18 cellular contexts compared by ENCODE assay signal in the genomic region with DNA sequence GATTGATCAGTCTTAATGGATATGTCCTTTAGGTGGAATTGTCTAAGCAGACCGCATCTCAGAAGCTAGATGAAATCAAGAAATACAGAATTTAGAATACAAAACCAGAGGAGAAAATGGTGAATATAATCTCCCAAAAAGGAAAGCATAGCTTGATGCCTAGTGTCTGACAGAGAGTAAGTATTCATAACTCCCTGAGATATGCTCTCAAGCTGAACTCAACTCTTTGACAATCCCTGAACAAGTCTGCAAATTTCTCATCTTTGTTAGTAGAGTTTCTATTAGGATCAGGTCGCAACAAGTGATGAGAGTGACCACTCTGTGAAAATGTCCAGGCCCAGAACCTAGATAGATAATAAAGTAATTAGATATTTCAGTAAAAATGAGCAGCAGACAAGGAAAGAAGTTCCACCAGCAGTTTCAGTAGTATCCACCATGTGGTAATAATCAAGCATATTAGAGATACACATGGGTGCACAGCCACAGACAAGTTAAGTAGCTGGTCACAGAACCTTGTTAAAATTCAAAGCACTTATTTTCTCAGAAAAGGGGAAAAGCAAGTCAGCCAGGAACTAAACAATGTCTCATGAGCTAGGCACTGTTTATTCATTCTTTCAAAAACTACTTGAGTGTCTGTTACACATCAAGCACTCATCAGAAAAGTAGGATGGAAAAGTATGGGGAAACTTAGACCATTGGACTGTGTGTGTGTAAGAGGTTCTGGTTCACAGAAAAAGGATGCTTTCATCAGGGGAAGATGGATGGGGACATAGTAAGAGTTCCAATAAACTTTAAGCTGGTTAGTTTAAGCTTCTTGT.
A peak's percentile ranks its signal among the peaks of the same experiment; 100 is the strongest.
DNase-seq lines count a peak whose midpoint lies in the region; ATAC-seq and TF ChIP-seq lines count a peak whose summit lies in the region.
"Had no signal": no experiment of that assay in that cellular context is flagged by ENCODE, and none has a peak within 500 bp of the region (broad histone marks: within the 10 kb centered on the region; RNA-seq: fewer than 3 reads in every experiment).

No MANE protein-coding gene starts in this region.

- TF ChIP-seq RAD21 in IMR-90 (IDR thresholded peaks at IDR 0.05; ENCODE audit: low read length), result no peak

- H4K5ac ChIP-seq in IMR-90 (ENCODE audit: low read depth, low read length), result no peak overlapping the region; the same call in 1 of the 2 replicates

- no peaks in the 10 kb centered on the region for H3K79me1 ChIP-seq in IMR-90 (ENCODE audit: low read depth in 1 of 2, low read length in 2 of 2)

- dilution Hi-C loops in IMR-90 (cut with HindIII; ENCODE audit: low sequenced_read_pairs, unreplicated experiment), result no loop called here

- no peak overlapping the region for H3K23ac ChIP-seq in IMR-90 (ENCODE audit: low read depth, low read length)

- peaks cover 18% of the 10 kb centered on the region for H3K4me1 ChIP-seq in BE2C
- peaks cover 6% of the 10 kb centered on the region for H3K4me1 ChIP-seq in IMR-90 (ENCODE audit: control insufficient read depth, insufficient read depth, low read length)
- peaks cover 18% of the 10 kb centered on the region for H3K4me1 ChIP-seq in adipocyte (ENCODE audit: control insufficient read depth, insufficient read depth, low read length)
- H3K4me1 ChIP-seq in lung (ENCODE audit: control insufficient read depth in 2 of 2, insufficient read depth in 2 of 2, low read length in 2 of 2), result no peaks in the 10 kb centered on the region
- H3K4me1 ChIP-seq in heart left ventricle, result no peaks in the 10 kb centered on the region

- H2AK9ac ChIP-seq in IMR-90 (replicated peaks; ENCODE audit: low read depth, low read length, poor library complexity), result no peak overlapping the region

- ATAC-seq in IMR-90 (ENCODE audit: low read depth), result peak; percentile 71
- ATAC-seq in lung (ENCODE audit: insufficient read depth, low FRiP score), result peak; percentile 19
- ATAC-seq in esophagus mucosa, result no peak
- ATAC-seq in heart left ventricle, result no peak
- ATAC-seq in HG03097 (IDR thresholded peaks at IDR 0.05; ENCODE audit: low FRiP score, unreplicated experiment), result no peak
- ATAC-seq in GM21737 (IDR thresholded peaks at IDR 0.05; ENCODE audit: unreplicated experiment), result no peak
- ATAC-seq: Panc1, Right ventricle myocardium inferior had no signal

- no TSS peak for BruUV-seq in IMR-90 (replicated peaks; lab: Mats Ljungman, UMichigan)

- TF ChIP-seq CTCF in BE2C (IDR thresholded peaks at IDR 0.05; ENCODE audit: low read depth, low read length) (no peak), IMR-90 (conservative IDR thresholded peaks at IDR 0.05; ENCODE audit: low read depth, low read length) (no peak), lung (IDR thresholded peaks at IDR 0.05; ENCODE audit: control extremely low read depth, extremely low read depth) (no peak), heart left ventricle (IDR thresholded peaks at IDR 0.05) (no peak)

- no peak overlapping the region for H2AFZ ChIP-seq in IMR-90 (replicated peaks; ENCODE audit: low read length, poor library complexity)

- in situ Hi-C loops in IMR-90 (cut with MboI; ENCODE audit: low sequenced_read_pairs), result loop anchor here (10.0 kb wide), 1 partner anchor 65 kb away; no protein-coding TSS in a partner anchor

- WGBS in IMR-90 (ENCODE audit: extremely low coverage in 2 of 2, insufficient read length in 1 of 2), 2 experiments, result no CpG with 5 or more reads among the region's 2 CpGs
- 85 to 91% methylated on average over 2 of the region's 2 CpGs for WGBS in lung, 2 donors
- 66 to 82% (median 80%) methylated on average over 2 of the region's 2 CpGs for WGBS in heart left ventricle, 4 donors

- H3K9ac ChIP-seq in IMR-90 (ENCODE audit: low read depth, low read length) (no peak overlapping the region), adipocyte (ENCODE audit: low read length) (no peak overlapping the region)

- H3K14ac ChIP-seq in IMR-90 (replicated peaks; ENCODE audit: low read depth, low read length), result no peak overlapping the region; the same call in 1 of the 2 replicates

- H2BK15ac ChIP-seq in IMR-90 (ENCODE audit: low read depth, low read length), result peak overlapping the region; percentile 36; the same call in 1 of the 3 replicates

- H3K4me3 ChIP-seq in BE2C (ENCODE audit: low read depth, low read length) (no peak overlapping the region), IMR-90 (ENCODE audit: insufficient read depth, low read depth, low read length) (no peak overlapping the region), adipocyte (ENCODE audit: low read length) (no peak overlapping the region), lung (no peak overlapping the region), heart left ventricle (no peak overlapping the region)

- H2BK120ac ChIP-seq in IMR-90 (ENCODE audit: low read depth, low read length), result peak overlapping the region; percentile 73; the same call in 1 of the 2 replicates

- H3K9me1 ChIP-seq in IMR-90 (ENCODE audit: insufficient read depth, low read length), result no peaks in the 10 kb centered on the region

- peak overlapping the region; percentile 62; the same call in 1 of the 2 replicates for H2BK20ac ChIP-seq in IMR-90 (ENCODE audit: low read depth, low read length)

- POLR2A ChIA-PET in IMR-90 (lab: Charles Lee; ENCODE audit: unreplicated experiment), result interaction anchor here (0.7 kb wide), 1 partner anchor 433 kb away, joined by 3 read pairs; no protein-coding TSS in a partner anchor

- no peak overlapping the region; the same call in 1 of the 2 replicates for H3K4ac ChIP-seq in IMR-90 (ENCODE audit: low read depth, low read length)

- H3K27me3 ChIP-seq in BE2C (no peaks in the 10 kb centered on the region), IMR-90 (ENCODE audit: control insufficient read depth, insufficient read depth, low read length) (no peaks in the 10 kb centered on the region), adipocyte (replicated peaks; ENCODE audit: control insufficient read depth, insufficient read depth, low read length) (no peaks in the 10 kb centered on the region), lung (ENCODE audit: control insufficient read depth, insufficient read depth) (no peaks in the 10 kb centered on the region), heart left ventricle (no peaks in the 10 kb centered on the region)

- intact Hi-C loops in IMR-90 (cut with micrococcal nuclease) (loop anchor here (10.0 kb wide), 3 partner anchors 105 to 195 kb away; no protein-coding TSS in a partner anchor), heart left ventricle (cut with DNase I) (no loop called here)

- H3K56ac ChIP-seq in IMR-90 (ENCODE audit: extremely low read depth, insufficient read depth, low read length), result no peak overlapping the region

- peak overlapping the region; percentile 45 to 46; a peak in 3 of 4 replicates for H4K8ac ChIP-seq in IMR-90 (ENCODE audit: low read depth in 2 of 2, low read length in 2 of 2)

- TF ChIP-seq POLR2A in IMR-90 (IDR thresholded peaks at IDR 0.05; ENCODE audit: low read depth, low read length) (no peak), heart left ventricle (IDR thresholded peaks at IDR 0.05) (no peak)

- H4K20me1 ChIP-seq in IMR-90 (ENCODE audit: insufficient read depth, low read length), result no peaks in the 10 kb centered on the region

- no peak overlapping the region for H4K91ac ChIP-seq in IMR-90 (ENCODE audit: insufficient read depth, low read depth, low read length)

- peak overlapping the region; percentile 72 for H2BK5ac ChIP-seq in IMR-90 (ENCODE audit: low read depth, low read length, poor library complexity, severe bottlenecking)

- no peak overlapping the region for H3K4me2 ChIP-seq in IMR-90 (ENCODE audit: low read depth, low read length)

- H2AK5ac ChIP-seq in IMR-90 (ENCODE audit: low read depth, low read length), result no peak overlapping the region

- DNase-seq in BE2C (peak; percentile 27), IMR-90 (peak; percentile 47), adipocyte (ENCODE audit: low read depth) (peak; percentile 63), lung (ENCODE audit: low spot score) (no peak), heart left ventricle (no peak)
- DNase-seq: CD8-positive, alpha-beta memory T cell; DMS79 treated with DMSO at 0.1 percent for 48 hours; GF-D8; H7; NCI-H1048; NCI-H146; NCI-H2081; NCI-H510A treated with DMSO at 0.1 percent for 48 hours had no signal

- no peak overlapping the region for H3K27ac ChIP-seq in IMR-90 (ENCODE audit: insufficient read depth, low read length)
- H3K27ac ChIP-seq in lung (ENCODE audit: low read depth in 1 of 2, low read length in 1 of 2), result no peak overlapping the region
- H3K27ac ChIP-seq in heart left ventricle, result no peak overlapping the region

- CTCF ChIA-PET in IMR-90 (lab: Yijun Ruan, JAX), result interaction anchor here (1.1 to 1.3 kb wide), 2 partner anchors 15 to 21 kb away, joined by 3 to 4 read pairs; no protein-coding TSS in a partner anchor

- peak overlapping the region; percentile 82; the same call in 1 of the 2 replicates for H3K18ac ChIP-seq in IMR-90 (ENCODE audit: low read depth, low read length)

- H3K36me3 ChIP-seq in BE2C (no peaks in the 10 kb centered on the region), IMR-90 (ENCODE audit: control insufficient read depth, insufficient read depth, low read length) (no peaks in the 10 kb centered on the region), adipocyte (ENCODE audit: control insufficient read depth, insufficient read depth, low read length, severe bottlenecking) (no peaks in the 10 kb centered on the region), lung (ENCODE audit: control insufficient read depth in 2 of 2, insufficient read depth in 2 of 2, low read length in 2 of 2) (no peaks in the 10 kb centered on the region), heart left ventricle (no peaks in the 10 kb centered on the region)

- H3K9me3 ChIP-seq in BE2C (no peaks in the 10 kb centered on the region), IMR-90 (ENCODE audit: control insufficient read depth, insufficient read depth, low read length) (no peaks in the 10 kb centered on the region), adipocyte (ENCODE audit: control insufficient read depth, low read length) (no peaks in the 10 kb centered on the region), lung (ENCODE audit: control insufficient read depth in 2 of 2, insufficient read depth in 1 of 2, low read length in 1 of 2) (peaks cover under 1 to 4% of the 10 kb centered on the region in 2 donors), heart left ventricle (no peaks in the 10 kb centered on the region)

TF ChIP-seq in IMR-90, 13 proteins besides CTCF, POLR2A, EP300 and RAD21 (continues in another document):
- TF ChIP-seq MAFK (IDR thresholded peaks at IDR 0.05; ENCODE audit: low read depth, low read length) (no peak), CHD1 (IDR thresholded peaks at IDR 0.05; ENCODE audit: low read depth, low read length) (no peak), USF2 (IDR thresholded peaks at IDR 0.05; ENCODE audit: low read depth, low read length) (no peak), NFE2L2 (IDR thresholded peaks at IDR 0.05; ENCODE audit: low read depth, low read length) (no peak), MXI1 (IDR thresholded peaks at IDR 0.05; ENCODE audit: borderline replicate concordance, low read depth, low read length) (no peak)

Comparison
In these comparisons a context has a peak if more than half of its experiments do, and no peak if none do; other contexts are left out.
1. DNase-seq: peak in BE2C (single experiment), IMR-90 (single experiment) and adipocyte (single experiment); none in lung (single experiment) and heart left ventricle (0 of 5).
2. ATAC-seq: peak in IMR-90 (single experiment) and lung (single experiment); none in esophagus mucosa (single experiment), heart left ventricle (0 of 4), HG03097 (single experiment) and GM21737 (single experiment).